In genomic region chr17:49629447-49629846, GRCh38 we compare ENCODE assay signal across 27 cellular contexts. TPM values are rescaled to one million over a fixed set of nuclear protein-coding genes. Genes with fewer than 3 reads are reported as not detected.
DNase-seq lines count a peak whose midpoint lies in the region; ATAC-seq and TF ChIP-seq lines count a peak whose summit lies in the region.
"Had no signal": no experiment of that assay in that cellular context is flagged by ENCODE, and none has a peak within 500 bp of the region (broad histone marks: within the 10 kb centered on the region; RNA-seq: fewer than 3 reads in every experiment).

No MANE protein-coding gene starts in this region.

- peaks cover 2% of the 10 kb centered on the region for H3K27me3 Mint-ChIP-seq in brain
- H3K27me3 Mint-ChIP-seq: activated CD4-positive, alpha-beta T cell treated with anti-CD3 and anti-CD28 coated beads, Interleukin-2, amount 10 ng/mL, durations not matched to agents 24 days and 14 days; activated CD8-positive, alpha-beta memory T cell treated with anti-CD3 and anti-CD28 coated beads, Interleukin-2, amount 10 ng/mL, durations not matched to agents 7 days and 5 days; activated T-helper 17 cell treated with anti-CD3 and anti-CD28 coated beads, Interleukin-2, amount 50 U/mL, for 72 hours; progenitor cell of endocrine pancreas; stimulated activated naive CD8-positive, alpha-beta T cell treated with anti-CD3 and anti-CD28 coated beads, Interleukin-15, amount 100 ng/mL, for 72 hours had no signal

- peaks cover 55% of the 10 kb centered on the region for H3K4me1 Mint-ChIP-seq in brain

- H3K4me3 ChIP-seq in liver (ENCODE audit: low read depth in 1 of 3, low read length in 3 of 3) (no peak overlapping the region), urinary bladder (ENCODE audit: low read depth, low read length) (no peak overlapping the region), testis (no peak overlapping the region)
- H3K4me3 ChIP-seq: BLaER1 treated with 17β-estradiol and CSF1 and Interleukin-3, amounts not matched to agents 10 nM and 100 nM; breast epithelium; GM23338; K562; mucosa of descending colon; smooth muscle cell; uterus had no signal

- H3K27ac ChIP-seq in liver (ENCODE audit: low read depth in 1 of 2, low read length in 2 of 2) (no peak overlapping the region), urinary bladder (ENCODE audit: low read depth) (peak overlapping the region; percentile 38), testis (no peak overlapping the region)
- H3K27ac ChIP-seq: BLaER1 treated with 17β-estradiol and CSF1 and Interleukin-3, amounts not matched to agents 10 nM and 100 nM; epithelial cell of prostate had no signal

- TF ChIP-seq CTCF in brain (conservative IDR thresholded peaks at IDR 0.05) (no peak), liver (IDR thresholded peaks at IDR 0.05; ENCODE audit: low read depth, low read length, missing input control) (no peak), testis (IDR thresholded peaks at IDR 0.05) (no peak)

- H3K36me3 ChIP-seq in liver (ENCODE audit: control insufficient read depth in 4 of 4, insufficient read depth in 3 of 4, low read depth in 1 of 4, low read length in 3 of 4) (peaks cover 0 to 3% (median 0%) of the 10 kb centered on the region in 4 donors), urinary bladder (ENCODE audit: insufficient read depth) (no peaks in the 10 kb centered on the region), testis (ENCODE audit: low read depth, missing control alignments) (no peaks in the 10 kb centered on the region)
- H3K36me3 ChIP-seq: breast epithelium, uterus had no signal

- H3K9me3 ChIP-seq in liver (ENCODE audit: control insufficient read depth in 4 of 4, low read length in 3 of 4) (no peaks in the 10 kb centered on the region), testis (no peaks in the 10 kb centered on the region)
- H3K9me3 ChIP-seq: BLaER1 treated with 17β-estradiol and CSF1 and Interleukin-3, amounts not matched to agents 10 nM and 100 nM; breast epithelium; mucosa of descending colon; uterus had no signal

- no peak for TF ChIP-seq POLR2A in testis (IDR thresholded peaks at IDR 0.05)

- ATAC-seq in Right ventricle myocardium superior (ENCODE audit: poor library complexity) (peak; percentile 7), left cardiac atrium (no peak)
- ATAC-seq: activated CD8-positive, alpha-beta memory T cell treated with anti-CD3 and anti-CD28 coated beads, Interleukin-2, amount 10 ng/mL, durations not matched to agents 7 days and 5 days; GM23338; K562; mucosa of descending colon had no signal

- peak overlapping the region in 1 of 5 experiments; percentile 8 for H3K4me3 Mint-ChIP-seq in brain
- H3K4me3 Mint-ChIP-seq: activated CD4-positive, alpha-beta T cell treated with anti-CD3 and anti-CD28 coated beads, Interleukin-2, amount 10 ng/mL, durations not matched to agents 24 days and 14 days; activated CD8-positive, alpha-beta memory T cell treated with anti-CD3 and anti-CD28 coated beads, Interleukin-2, amount 10 ng/mL, durations not matched to agents 7 days and 5 days; activated T-helper 17 cell treated with anti-CD3 and anti-CD28 coated beads, Interleukin-2, amount 50 U/mL, for 72 hours; GM23338; neural crest cell; stimulated activated naive CD8-positive, alpha-beta T cell treated with anti-CD3 and anti-CD28 coated beads, Interleukin-15, amount 100 ng/mL, for 72 hours had no signal

- intact Hi-C loops in Right ventricle myocardium superior (cut with DNase I) (no loop called here), left cardiac atrium (cut with DNase I) (no loop called here), testis (cut with DNase I; ENCODE audit: low total_unique reads) (no loop called here)

- H3K27ac Mint-ChIP-seq in brain, result peak overlapping the region in 4 of 5 experiments; percentile 26 to 75 (median 55)
- H3K27ac Mint-ChIP-seq: activated CD4-positive, alpha-beta T cell treated with anti-CD3 and anti-CD28 coated beads, Interleukin-2, amount 10 ng/mL, durations not matched to agents 24 days and 14 days; activated CD8-positive, alpha-beta memory T cell treated with anti-CD3 and anti-CD28 coated beads, Interleukin-2, amount 10 ng/mL, durations not matched to agents 7 days and 5 days; activated T-helper 17 cell treated with anti-CD3 and anti-CD28 coated beads, Interleukin-2, amount 50 U/mL, for 72 hours; GM23338; progenitor cell of endocrine pancreas; stimulated activated naive CD8-positive, alpha-beta T cell treated with anti-CD3 and anti-CD28 coated beads, Interleukin-15, amount 100 ng/mL, for 72 hours had no signal

- TF ChIP-seq RAD21 in liver (IDR thresholded peaks at IDR 0.05), result no peak

- no peaks in the 10 kb centered on the region for H3K9me3 Mint-ChIP-seq in brain
- H3K9me3 Mint-ChIP-seq: activated CD4-positive, alpha-beta T cell treated with anti-CD3 and anti-CD28 coated beads, Interleukin-2, amount 10 ng/mL, durations not matched to agents 24 days and 14 days; activated T-helper 17 cell treated with anti-CD3 and anti-CD28 coated beads, Interleukin-2, amount 50 U/mL, for 72 hours; GM23338; neural crest cell; stimulated activated naive CD8-positive, alpha-beta T cell treated with anti-CD3 and anti-CD28 coated beads, Interleukin-15, amount 100 ng/mL, for 72 hours had no signal

- H3K36me3 Mint-ChIP-seq in brain, result peaks cover 3% of the 10 kb centered on the region

- no peak overlapping the region for H3K9ac ChIP-seq in liver (ENCODE audit: low read depth in 1 of 2, low read length in 2 of 2)
- H3K9ac ChIP-seq: BLaER1 treated with 17β-estradiol and CSF1 and Interleukin-3, amounts not matched to agents 10 nM and 100 nM had no signal

- no peaks in the 10 kb centered on the region for H3K27me3 ChIP-seq in liver (ENCODE audit: control insufficient read depth in 4 of 4, insufficient read depth in 4 of 4, low read length in 3 of 4)
- H3K27me3 ChIP-seq in testis, result no peaks in the 10 kb centered on the region
- H3K27me3 ChIP-seq: BLaER1 treated with 17β-estradiol and CSF1 and Interleukin-3, amounts not matched to agents 10 nM and 100 nM; breast epithelium; dorsolateral prefrontal cortex; uterus had no signal

- DNase-seq in Right ventricle myocardium superior (no peak), left cardiac atrium (no peak), NCI-H2107 treated with DMSO at 0.1 percent for 48 hours (lab: John Stamatoyannopoulos, UW; ENCODE audit: unreplicated experiment) (no peak), MV-4-11 (lab: John Stamatoyannopoulos, UW) (no peak), testis (no peak)
- DNase-seq: activated CD4-positive, alpha-beta T cell treated with anti-CD3 and anti-CD28 coated beads, Interleukin-2, amount 10 ng/mL, durations not matched to agents 24 days and 14 days; activated CD8-positive, alpha-beta memory T cell treated with anti-CD3 and anti-CD28 coated beads, Interleukin-2, amount 10 ng/mL, durations not matched to agents 7 days and 5 days; dorsolateral prefrontal cortex; MM.1S; mucosa of descending colon; NCI-H2171 treated with DMSO at 0.1 percent for 48 hours; NCI-H526 treated with DMSO at 0.1 percent for 48 hours; stimulated activated CD4-positive, alpha-beta T cell treated with anti-CD3 and anti-CD28 coated beads, Interleukin-2, amount 100 ng/mL, for 48 hours; stimulated activated naive CD8-positive, alpha-beta T cell treated with anti-CD3 and anti-CD28 coated beads, Interleukin-15, amount 100 ng/mL, for 72 hours; uterus had no signal

- peaks cover 9 to 54% (median 44%) of the 10 kb centered on the region in 4 donors for H3K4me1 ChIP-seq in liver (ENCODE audit: control insufficient read depth in 4 of 4, insufficient read depth in 4 of 4, low read length in 3 of 4)
- peaks cover 2% of the 10 kb centered on the region for H3K4me1 ChIP-seq in urinary bladder (ENCODE audit: insufficient read depth)
- H3K4me1 ChIP-seq in testis, result peaks cover 20% of the 10 kb centered on the region
- H3K4me1 ChIP-seq: breast epithelium had no signal

TF ChIP-seq in liver, 16 proteins besides CTCF, POLR2A, EP300 and RAD21:
- TF ChIP-seq FOXA1 (IDR thresholded peaks at IDR 0.05) (no peak), HNF4A (conservative IDR thresholded peaks at IDR 0.05) (peak; percentile 22 to 34), RXRA (IDR thresholded peaks at IDR 0.05) (peak in 1 of 2 donors; percentile 22)

RNA-seq across cellular contexts. Expression of gene SPOP, which starts 48.5 kb away (rescaled TPM):
- 64.0 TPM for total RNA-seq in Right ventricle myocardium superior
- 10 to 100 TPM; 60.5 to 69.5 TPM for total RNA-seq in left cardiac atrium
- 52.7 TPM for polyA plus RNA-seq in brain (ENCODE audit: insufficient read depth, low read depth, low replicate concordance)
- total RNA-seq in liver, result 10 to 100 TPM; 48.6 to 50.8 TPM
- polyA plus RNA-seq in liver, result 10 to 100 TPM; 21.6 to 36.3 TPM
- 174 TPM for total RNA-seq in urinary bladder
- 92.4 TPM for polyA plus RNA-seq in urinary bladder
- 10 to 100 TPM; 52.0 to 60.6 TPM for total RNA-seq in testis
- 39.6 TPM for polyA plus RNA-seq in testis (ENCODE audit: insufficient read depth, low read depth, low replicate concordance)

RNA-seq across cellular contexts. Expression of gene NXPH3, which starts 53.8 kb away (rescaled TPM):
- total RNA-seq in Right ventricle myocardium superior (3.7 TPM), left cardiac atrium (1 to 10 TPM; 3.6 to 6.5 TPM), liver (under 1 TPM in 1 of 2 donors, not detected in 1; 0.17 TPM), urinary bladder (1.6 TPM), testis (1 to 10 TPM; 4.1 to 5.6 TPM)
- polyA plus RNA-seq in brain (ENCODE audit: insufficient read depth, low read depth, low replicate concordance) (5.1 TPM), liver (under 1 TPM in 1 of 2 donors, not detected in 1; 0.22 TPM), urinary bladder (26.4 TPM), testis (ENCODE audit: insufficient read depth, low read depth, low replicate concordance) (5.8 TPM)
- total RNA-seq: activated CD4-positive, alpha-beta T cell treated with anti-CD3 and anti-CD28 coated beads, Interleukin-2, amount 10 ng/mL, durations not matched to agents 24 days and 14 days; activated T-helper 17 cell treated with anti-CD3 and anti-CD28 coated beads, Interleukin-2, amount 50 U/mL, for 72 hours had no signal
